In the genomic region with DNA sequence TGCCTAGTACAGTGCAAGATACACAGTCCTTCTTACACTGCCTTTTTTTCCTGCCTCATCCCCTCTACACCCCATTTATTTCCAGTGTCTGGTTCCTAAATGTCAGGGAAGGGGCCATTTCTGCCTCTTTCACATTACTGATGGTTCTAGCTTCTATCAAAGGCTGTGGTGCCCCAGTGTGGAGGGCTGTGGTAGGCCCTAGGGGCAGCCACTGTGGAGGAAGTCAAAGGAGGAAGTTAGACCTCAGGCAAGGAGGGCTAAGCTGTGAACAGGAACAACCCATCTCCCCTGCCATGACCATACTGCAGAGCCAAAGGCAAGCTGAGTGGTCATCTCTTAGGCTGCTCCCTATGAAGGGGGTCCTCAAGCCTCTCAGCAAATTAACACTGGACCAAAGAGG, we compare ENCODE assay signal across 8 cellular contexts.
DNase-seq lines count a peak whose midpoint lies in the region; ATAC-seq and TF ChIP-seq lines count a peak whose summit lies in the region.

No MANE protein-coding gene starts in this region.

- H3K27ac ChIP-seq in upper lobe of left lung (peak overlapping the region in 2 of 4 donors; percentile 19 to 32), mesenchymal stem cell (ENCODE audit: low read length, poor library complexity, severe bottlenecking) (no peak overlapping the region)

- H3K23ac ChIP-seq in mesenchymal stem cell (ENCODE audit: low read length in 2 of 2) = no peak overlapping the region

- H3K4me3 ChIP-seq in fibroblast of villous mesenchyme (ENCODE audit: low read depth, low read length) (no peak overlapping the region), upper lobe of left lung (no peak overlapping the region), mesenchymal stem cell (ENCODE audit: insufficient read depth in 1 of 2, low read depth in 1 of 2, low read length in 2 of 2) (no peak overlapping the region)

- H3K4me2 ChIP-seq in mesenchymal stem cell (ENCODE audit: low read length, poor library complexity, severe bottlenecking) = no peak overlapping the region

- H4K91ac ChIP-seq in mesenchymal stem cell (ENCODE audit: low read length) = no peak overlapping the region

- no peaks in the 10 kb centered on the region for H3K9me3 Mint-ChIP-seq in nephron progenitor cell

- peak overlapping the region in 1 of 2 experiments; percentile 33 for H2BK12ac ChIP-seq in mesenchymal stem cell (ENCODE audit: low read length in 2 of 2)

- H3K36me3 Mint-ChIP-seq in nephron progenitor cell (ENCODE audit: low read depth) = no peaks in the 10 kb centered on the region

- no peak for TF ChIP-seq POLR2A in upper lobe of left lung (IDR thresholded peaks at IDR 0.05)

- no peak overlapping the region for H2BK120ac ChIP-seq in mesenchymal stem cell (ENCODE audit: low read depth, low read length)

- no peak overlapping the region for H2BK15ac ChIP-seq in mesenchymal stem cell (ENCODE audit: low read depth, poor library complexity, severe bottlenecking)

- no peak overlapping the region for H2AFZ ChIP-seq in mesenchymal stem cell (ENCODE audit: low read depth, low read length)

- peaks cover 28% of the 10 kb centered on the region for H3K4me1 Mint-ChIP-seq in nephron progenitor cell

- H3K27me3 ChIP-seq in upper lobe of left lung (no peaks in the 10 kb centered on the region), mesenchymal stem cell (ENCODE audit: control insufficient read depth in 1 of 2, insufficient read depth in 1 of 2, low read length in 2 of 2) (no peaks in the 10 kb centered on the region)

- TF ChIP-seq CTCF in GM12874 (IDR thresholded peaks at IDR 0.05; ENCODE audit: insufficient read depth, low read depth, low read length) (peak; percentile 55), fibroblast of villous mesenchyme (IDR thresholded peaks at IDR 0.05; ENCODE audit: insufficient read depth, low read depth, low read length) (peak; percentile 16), upper lobe of left lung (IDR thresholded peaks at IDR 0.05) (peak in 4 of 6 experiments; percentile 31 to 41 (median 34)), nephron progenitor cell (IDR thresholded peaks at IDR 0.05) (no peak)

- H3K36me3 ChIP-seq in upper lobe of left lung (no peaks in the 10 kb centered on the region), mesenchymal stem cell (ENCODE audit: control insufficient read depth in 1 of 2, insufficient read depth in 2 of 2, low read depth in 1 of 2, low read length in 2 of 2) (no peaks in the 10 kb centered on the region)

- no peak overlapping the region for H3K27ac Mint-ChIP-seq in nephron progenitor cell

- no peaks in the 10 kb centered on the region for H3K9me3 ChIP-seq in upper lobe of left lung
- H3K9me3 ChIP-seq in mesenchymal stem cell (ENCODE audit: control insufficient read depth, low read length) = no peaks in the 10 kb centered on the region

- DNase-seq in SKM-1 (lab: John Stamatoyannopoulos, UW; ENCODE audit: unreplicated experiment) (peak; percentile 91), fibroblast of villous mesenchyme (ENCODE audit: low read depth) (no peak), upper lobe of left lung (peak in 1 of 2 donors; percentile 74), mesenchymal stem cell (no peak), nephron progenitor cell (no peak), NCI-H1694 (lab: John Stamatoyannopoulos, UW) (no peak)

- H3K79me1 ChIP-seq in mesenchymal stem cell (replicated peaks; ENCODE audit: low read length, poor library complexity, severe bottlenecking) = peaks cover 28% of the 10 kb centered on the region

- no peak overlapping the region for H2BK5ac ChIP-seq in mesenchymal stem cell (ENCODE audit: low read depth, low read length, poor library complexity, severe bottlenecking)

- ATAC-seq in HG02571 (IDR thresholded peaks at IDR 0.05; ENCODE audit: unreplicated experiment) (peak; percentile 54), upper lobe of left lung (ENCODE audit: low FRiP score in 2 of 2) (peak; percentile 83 to 90)

- H4K8ac ChIP-seq in mesenchymal stem cell (ENCODE audit: low read length) = no peak overlapping the region

- no peak overlapping the region for H3K14ac ChIP-seq in mesenchymal stem cell (ENCODE audit: low read length in 2 of 2)

- peaks cover 2% of the 10 kb centered on the region for H3K27me3 Mint-ChIP-seq in nephron progenitor cell (ENCODE audit: low read depth, poor library complexity)

- no peak overlapping the region for H3K4ac ChIP-seq in mesenchymal stem cell (ENCODE audit: low read depth in 1 of 2, low read length in 2 of 2)

- TF ChIP-seq EP300 in upper lobe of left lung (IDR thresholded peaks at IDR 0.05) = no peak

- H3K18ac ChIP-seq in mesenchymal stem cell (ENCODE audit: low read depth in 1 of 2, low read length in 2 of 2) = peak overlapping the region in 1 of 2 experiments; percentile 41

- H3K4me3 Mint-ChIP-seq in nephron progenitor cell = no peak overlapping the region

- peaks cover 4 to 16% (median 6%) of the 10 kb centered on the region in 4 donors for H3K4me1 ChIP-seq in upper lobe of left lung
- no peaks in the 10 kb centered on the region for H3K4me1 ChIP-seq in mesenchymal stem cell (ENCODE audit: control insufficient read depth, insufficient read depth, low read depth, low read length)

- H3K9ac ChIP-seq in mesenchymal stem cell (ENCODE audit: low read length) = no peak overlapping the region

- H2AK5ac ChIP-seq in mesenchymal stem cell (ENCODE audit: low read length, severe bottlenecking) = no peak overlapping the region
